Comparison of ENCODE assay signal across 26 cellular contexts in genomic region chr4:5500165-5500564, GRCh38.
DNase-seq lines count a peak whose midpoint lies in the region; ATAC-seq and TF ChIP-seq lines count a peak whose summit lies in the region.
"Had no signal": no experiment of that assay in that cellular context is flagged by ENCODE, and none has a peak within 500 bp of the region (broad histone marks: within the 10 kb centered on the region; RNA-seq: fewer than 3 reads in every experiment).

No MANE protein-coding gene starts in this region.

- ATAC-seq in GM18502 (IDR thresholded peaks at IDR 0.05; ENCODE audit: poor library complexity, unreplicated experiment), result no peak
- no peak for ATAC-seq in GM19455 (IDR thresholded peaks at IDR 0.05; ENCODE audit: unreplicated experiment)
- no peak for ATAC-seq in GM21576 (IDR thresholded peaks at IDR 0.05; ENCODE audit: unreplicated experiment)
- ATAC-seq: activated naive CD8-positive, alpha-beta T cell treated with anti-CD3 and anti-CD28 coated beads, Interleukin-2, amount 50 U/mL, for 24 hours; HCT116; naive thymus-derived CD4-positive, alpha-beta T cell; sciatic nerve; T-helper 17 cell had no signal

- H3K9me3 Mint-ChIP-seq in neural progenitor cell, result peaks cover 2% of the 10 kb centered on the region

- H3K4me2 ChIP-seq in neural progenitor cell, result no peak overlapping the region

- H3K27me3 Mint-ChIP-seq in neural progenitor cell (ENCODE audit: insufficient read depth, low read depth), result peaks cover 4% of the 10 kb centered on the region
- H3K27me3 Mint-ChIP-seq: activated naive CD8-positive, alpha-beta T cell treated with anti-CD3 and anti-CD28 coated beads, Interleukin-2, amount 50 U/mL, for 24 hours; dendritic cell treated with granulocyte-macrophage colony-stimulating factor and Interleukin-4, amounts not matched to agents 40 ng/mL and 50 ng/mL, for 4 days; T-helper 17 cell had no signal

- H3K36me3 ChIP-seq in neural progenitor cell, result no peaks in the 10 kb centered on the region
- H3K36me3 ChIP-seq: cardiac muscle cell had no signal

- no peaks in the 10 kb centered on the region for H4K20me1 ChIP-seq in neural progenitor cell (ENCODE audit: low read depth)

- H3K4me1 Mint-ChIP-seq in neural progenitor cell, result peaks cover 26% of the 10 kb centered on the region
- H3K4me1 Mint-ChIP-seq: activated naive CD8-positive, alpha-beta T cell treated with anti-CD3 and anti-CD28 coated beads, Interleukin-2, amount 50 U/mL, for 24 hours; memory B cell; T-helper 17 cell had no signal

- no peaks in the 10 kb centered on the region for H3K36me3 Mint-ChIP-seq in neural progenitor cell
- H3K36me3 Mint-ChIP-seq: naive thymus-derived CD4-positive, alpha-beta T cell had no signal

- H3K27me3 ChIP-seq in neural progenitor cell, result no peaks in the 10 kb centered on the region
- H3K27me3 ChIP-seq: cardiac muscle cell, testis had no signal

- H2AFZ ChIP-seq in neural progenitor cell (replicated peaks), result no peak overlapping the region
- H2AFZ ChIP-seq: parathyroid adenoma had no signal

- DNase-seq in AG08396 (ENCODE audit: low spot score) (peak; percentile 46), HS-27A (ENCODE audit: low read depth) (peak; percentile 7), amniotic epithelial cell (ENCODE audit: low read depth) (peak; percentile 28), foreskin fibroblast (peak; percentile 13 to 48), neural progenitor cell (ENCODE audit: low spot score) (no peak)
- DNase-seq: ACHN; activated CD4-positive, alpha-beta T cell treated with anti-CD3 and anti-CD28 coated beads, Interleukin-2, amount 50 U/mL, for 1 hour; activated effector memory CD4-positive, alpha-beta T cell treated with Interleukin-2 at 50 U/mL for 16 hours; activated naive CD8-positive, alpha-beta T cell treated with anti-CD3 and anti-CD28 coated beads, Interleukin-2, amount 50 U/mL, for 24 hours; DMS153; naive thymus-derived CD4-positive, alpha-beta T cell; NCI-H1417 treated with DMSO at 0.1 percent for 48 hours; NCI-H2171 treated with DMSO at 0.1 percent for 48 hours; NCI-H774; T-helper 17 cell; testis had no signal

- TF ChIP-seq CTCF in foreskin fibroblast (IDR thresholded peaks at IDR 0.05; ENCODE audit: low read depth, low read length) (no peak), neural progenitor cell (IDR thresholded peaks at IDR 0.05) (no peak)

- no peak overlapping the region for H3K4me3 ChIP-seq in foreskin fibroblast (ENCODE audit: low read depth in 1 of 2, low read length in 2 of 2)
- no peak overlapping the region for H3K4me3 ChIP-seq in neural progenitor cell
- H3K4me3 ChIP-seq: cardiac muscle cell, testis had no signal

- no peak overlapping the region for H3K27ac Mint-ChIP-seq in neural progenitor cell
- H3K27ac Mint-ChIP-seq: activated naive CD8-positive, alpha-beta T cell treated with anti-CD3 and anti-CD28 coated beads, Interleukin-2, amount 50 U/mL, for 24 hours; dendritic cell treated with granulocyte-macrophage colony-stimulating factor and Interleukin-4, amounts not matched to agents 40 ng/mL and 50 ng/mL, for 4 days; memory B cell; naive thymus-derived CD4-positive, alpha-beta T cell; T-helper 17 cell had no signal

- H3K9me3 ChIP-seq in neural progenitor cell (ENCODE audit: low read depth), result no peaks in the 10 kb centered on the region
- H3K9me3 ChIP-seq: testis had no signal

- H3F3A ChIP-seq in neural progenitor cell (ENCODE audit: low read depth), result no peaks in the 10 kb centered on the region

- H3K79me2 ChIP-seq in neural progenitor cell (ENCODE audit: low read depth), result no peaks in the 10 kb centered on the region
- H3K79me2 ChIP-seq: parathyroid adenoma had no signal

- no peaks in the 10 kb centered on the region for H3K4me1 ChIP-seq in neural progenitor cell
- H3K4me1 ChIP-seq: parathyroid adenoma, testis had no signal

- no peak overlapping the region for H3K27ac ChIP-seq in neural progenitor cell
- H3K27ac ChIP-seq: cardiac muscle cell, parathyroid adenoma, testis, VCaP had no signal

- H3K4me3 Mint-ChIP-seq in neural progenitor cell, result no peak overlapping the region
- H3K4me3 Mint-ChIP-seq: activated naive CD8-positive, alpha-beta T cell treated with anti-CD3 and anti-CD28 coated beads, Interleukin-2, amount 50 U/mL, for 24 hours; dendritic cell treated with granulocyte-macrophage colony-stimulating factor and Interleukin-4, amounts not matched to agents 40 ng/mL and 50 ng/mL, for 4 days; memory B cell; naive thymus-derived CD4-positive, alpha-beta T cell; T-helper 17 cell had no signal

- H3K9ac ChIP-seq in neural progenitor cell, result no peak overlapping the region
- H3K9ac ChIP-seq: parathyroid adenoma had no signal
